In the genomic region with DNA sequence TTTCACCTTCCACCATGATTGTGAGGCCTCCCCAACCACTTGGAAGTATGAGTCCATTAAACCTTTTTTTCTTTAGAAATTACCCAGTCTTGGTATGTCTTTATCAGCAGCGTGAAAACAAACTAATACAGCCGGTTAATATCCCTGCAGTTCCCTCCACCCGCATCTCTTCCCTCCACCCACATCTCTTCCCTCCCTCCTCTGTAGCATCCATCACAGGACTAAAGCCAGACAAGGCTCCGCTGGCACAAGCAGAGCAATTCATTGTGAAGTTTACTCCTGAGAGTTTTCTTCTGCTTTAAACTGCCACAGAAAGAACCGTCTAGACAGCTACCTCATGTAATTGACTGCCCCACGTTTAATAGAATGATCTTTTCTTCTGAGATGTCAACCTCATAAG, we compare ENCODE assay signal across 22 cellular contexts.
"Had no signal": no experiment of that assay in that cellular context is flagged by ENCODE, and none has a peak within 500 bp of the region (broad histone marks: within the 10 kb centered on the region; RNA-seq: fewer than 3 reads in every experiment).

No MANE protein-coding gene starts in this region.

- H3K36me3 Mint-ChIP-seq: activated naive CD4-positive, alpha-beta T cell treated with anti-CD3 and anti-CD28 coated beads, Interleukin-2, amount 50 U/mL, for 72 hours; T-cell had no signal

- H3K27ac Mint-ChIP-seq: activated B cell treated with CpG ODN at 0.5 μM for 24 hours; activated CD4-positive, alpha-beta T cell treated with anti-CD3 and anti-CD28 coated beads, Interleukin-2, amount 10 ng/mL, durations not matched to agents 24 days and 14 days; activated naive CD4-positive, alpha-beta T cell treated with anti-CD3 and anti-CD28 coated beads, Interleukin-2, amount 50 U/mL, for 72 hours; activated naive CD8-positive, alpha-beta T cell treated with anti-CD3 and anti-CD28 coated beads, Interleukin-2, amount 50 U/mL, for 24 hours had no signal

- DNase-seq: activated B cell treated with CpG ODN at 0.5 μM for 24 hours; activated CD4-positive, alpha-beta T cell treated with anti-CD3 and anti-CD28 coated beads for 1 hour; activated CD4-positive, alpha-beta T cell treated with anti-CD3 and anti-CD28 coated beads, Interleukin-2, amount 10 ng/mL, durations not matched to agents 24 days and 14 days; activated CD4-positive, alpha-beta T cell treated with anti-CD3 and anti-CD28 coated beads, Interleukin-2, amount 50 U/mL, for 48 hours; activated effector memory CD4-positive, alpha-beta T cell treated with anti-CD3 and anti-CD28 coated beads, Interleukin-2, amount 50 U/mL, for 16 hours; activated naive CD4-positive, alpha-beta T cell treated with Interleukin-2 at 50 U/mL for 16 hours; activated naive CD8-positive, alpha-beta T cell treated with anti-CD3 and anti-CD28 coated beads, Interleukin-2, amount 50 U/mL, for 24 hours; activated T-cell treated with anti-CD3 and anti-CD28 coated beads, Interleukin-2, amount 50 U/mL, for 4 hours; amygdala; KG1; NCI-H1048; NCI-H1417; NCI-H1930; NCI-H2171; NCI-H2227 treated with DMSO at 0.1 percent for 48 hours; NCI-H526; NCI-H82; SIG-M5; T-cell; T-helper 2 cell; T1000 had no signal

- H3K9me3 Mint-ChIP-seq: activated B cell treated with CpG ODN at 0.5 μM for 24 hours; activated CD4-positive, alpha-beta T cell treated with anti-CD3 and anti-CD28 coated beads, Interleukin-2, amount 10 ng/mL, durations not matched to agents 24 days and 14 days; activated naive CD8-positive, alpha-beta T cell treated with anti-CD3 and anti-CD28 coated beads, Interleukin-2, amount 50 U/mL, for 24 hours; activated T-cell treated with anti-CD3 and anti-CD28 coated beads, Interleukin-2, amount 50 U/mL, for 4 hours had no signal

- H3K4me1 Mint-ChIP-seq: activated B cell treated with CpG ODN at 0.5 μM for 24 hours; activated CD4-positive, alpha-beta T cell treated with anti-CD3 and anti-CD28 coated beads, Interleukin-2, amount 10 ng/mL, durations not matched to agents 24 days and 14 days; activated naive CD8-positive, alpha-beta T cell treated with anti-CD3 and anti-CD28 coated beads, Interleukin-2, amount 50 U/mL, for 24 hours; T-cell had no signal

- ATAC-seq: activated naive CD4-positive, alpha-beta T cell treated with anti-CD3 and anti-CD28 coated beads, Interleukin-2, amount 50 U/mL, for 72 hours; activated naive CD8-positive, alpha-beta T cell treated with anti-CD3 and anti-CD28 coated beads, Interleukin-2, amount 50 U/mL, for 24 hours; activated T-cell treated with anti-CD3 and anti-CD28 coated beads, Interleukin-2, amount 50 U/mL, for 4 hours; T-cell had no signal

- H3K27me3 Mint-ChIP-seq: activated B cell treated with CpG ODN at 0.5 μM for 24 hours; activated naive CD8-positive, alpha-beta T cell treated with anti-CD3 and anti-CD28 coated beads, Interleukin-2, amount 50 U/mL, for 24 hours had no signal

- H3K4me3 Mint-ChIP-seq: activated B cell treated with CpG ODN at 0.5 μM for 24 hours; activated CD4-positive, alpha-beta T cell treated with anti-CD3 and anti-CD28 coated beads, Interleukin-2, amount 10 ng/mL, durations not matched to agents 24 days and 14 days; activated naive CD8-positive, alpha-beta T cell treated with anti-CD3 and anti-CD28 coated beads, Interleukin-2, amount 50 U/mL, for 24 hours; activated T-cell treated with anti-CD3 and anti-CD28 coated beads, Interleukin-2, amount 50 U/mL, for 4 hours; T-cell had no signal
